In genomic region chr2:240585101-240585500, GRCh38 we compare ENCODE assay signal across 8 cellular contexts. TPM values are rescaled to one million over a fixed set of nuclear protein-coding genes. Genes with fewer than 3 reads are reported as not detected.
A peak's percentile ranks its signal among the peaks of the same experiment; 100 is the strongest.
DNase-seq lines count a peak whose midpoint lies in the region; ATAC-seq, FAIRE-seq and TF ChIP-seq lines count a peak whose summit lies in the region.

No MANE protein-coding gene starts in this region.

- POLR2A ChIA-PET in HCT116 (lab: Charles Lee) = interaction anchor here (1.3 to 3.5 kb wide), 2 partner anchors 19 to 56 kb away, joined by 3 to 23 read pairs; no protein-coding TSS in a partner anchor
- POLR2A ChIA-PET in Panc1 (lab: Charles Lee) = no interaction called here

- peak overlapping the region; percentile 96 for H3K4me2 ChIP-seq in HCT116 (ENCODE audit: low read length)

- TF ChIP-seq POLR2A in HCT116 (IDR thresholded peaks at IDR 0.05; ENCODE audit: borderline replicate concordance, extremely low read depth, insufficient read depth, insufficient read length) = no peak
- no peak for TF ChIP-seq POLR2A in gastrocnemius medialis (IDR thresholded peaks at IDR 0.05)

- BruUV-seq in HCT116 (replicated peaks; lab: Mats Ljungman, UMichigan) = no TSS peak
- BruUV-seq in Panc1 (replicated peaks; lab: Mats Ljungman, UMichigan) = no TSS peak

- peak overlapping the region; percentile 85 for H3K27ac ChIP-seq in HCT116 (ENCODE audit: low read depth, low read length)
- H3K27ac ChIP-seq in Panc1 (ENCODE audit: low read length) = peak overlapping the region; percentile 91
- H3K27ac ChIP-seq in gastrocnemius medialis = peak overlapping the region; percentile 91 to 98 (median 96)
- no peak overlapping the region for H3K27ac ChIP-seq in substantia nigra (ENCODE audit: low read depth, low read length, poor library complexity, severe bottlenecking)

- H3K4me1 ChIP-seq in HCT116 (ENCODE audit: control insufficient read depth in 1 of 2, insufficient read depth in 2 of 2, low read length in 2 of 2) (peaks cover 40 to 59% of the 10 kb centered on the region in 2 experiments), Panc1 (ENCODE audit: control insufficient read depth, insufficient read depth, low read length) (peaks cover 38% of the 10 kb centered on the region), gastrocnemius medialis (peaks cover 32 to 39% of the 10 kb centered on the region in 2 donors)

- no peak overlapping the region for H2AFZ ChIP-seq in HCT116 (ENCODE audit: low read depth, low read length, poor library complexity, severe bottlenecking)

- peaks cover 88% of the 10 kb centered on the region for H3K79me2 ChIP-seq in HCT116 (ENCODE audit: insufficient read depth, low read length)

- TF ChIP-seq CTCF in GM12875 (IDR thresholded peaks at IDR 0.05; ENCODE audit: borderline replicate concordance, insufficient read depth, low read depth, low read length) = no peak
- TF ChIP-seq CTCF in HCT116 (IDR thresholded peaks at IDR 0.05 in 2 of 3, conservative IDR thresholded peaks at IDR 0.05 in 1 of 3; ENCODE audit: borderline replicate concordance in 1 of 3, insufficient read depth in 1 of 3, low read depth in 2 of 3, low read length in 2 of 3) = no peak
- no peak for TF ChIP-seq CTCF in Panc1 (IDR thresholded peaks at IDR 0.05)
- no peak for TF ChIP-seq CTCF in foreskin fibroblast (IDR thresholded peaks at IDR 0.05; ENCODE audit: low read depth, low read length)
- TF ChIP-seq CTCF in gastrocnemius medialis (IDR thresholded peaks at IDR 0.05 in 4 of 5, conservative IDR thresholded peaks at IDR 0.05 in 1 of 5) = no peak

- H3K9me3 ChIP-seq in HCT116 (ENCODE audit: control insufficient read depth in 1 of 2, insufficient read depth in 1 of 2, low read depth in 1 of 2, low read length in 2 of 2) = no peaks in the 10 kb centered on the region
- no peaks in the 10 kb centered on the region; the same call in 1 of the 2 replicates for H3K9me3 ChIP-seq in Panc1 (ENCODE audit: control insufficient read depth, insufficient read depth, low read depth, low read length)
- no peaks in the 10 kb centered on the region for H3K9me3 ChIP-seq in gastrocnemius medialis

- CTCF ChIA-PET in HCT116 (lab: Charles Lee) (interaction anchor here (2.3 kb wide), 1 partner anchor 19 kb away, joined by 38 read pairs; no protein-coding TSS in a partner anchor), Panc1 (lab: Charles Lee) (interaction anchor here (0.8 kb wide), 1 partner anchor 19 kb away, joined by 4 read pairs; no protein-coding TSS in a partner anchor)

- no peaks in the 10 kb centered on the region for H4K20me1 ChIP-seq in HCT116 (ENCODE audit: insufficient read depth)

- peak overlapping the region; percentile 91 for H3K9ac ChIP-seq in HCT116 (ENCODE audit: low read length)

- H3K27me3 ChIP-seq in HCT116 (ENCODE audit: insufficient read depth, low read length) (no peaks in the 10 kb centered on the region), Panc1 (ENCODE audit: control insufficient read depth, insufficient read depth, low read length) (no peaks in the 10 kb centered on the region), gastrocnemius medialis (no peaks in the 10 kb centered on the region)

- ATAC-seq in HCT116 (no peak), Panc1 (no peak), gastrocnemius medialis (no peak), HG02763 (IDR thresholded peaks at IDR 0.05; ENCODE audit: unreplicated experiment) (no peak)

- H3K4me3 ChIP-seq in GM12875 (ENCODE audit: low read depth, low read length) = peak overlapping the region; percentile 74
- H3K4me3 ChIP-seq in HCT116 (replicated peaks in 1 of 2; ENCODE audit: low read depth in 1 of 2, low read length in 2 of 2) = peak overlapping the region; percentile 98 to 99
- peak overlapping the region; percentile 98 to 100 for H3K4me3 ChIP-seq in Panc1 (ENCODE audit: low read depth in 2 of 2, low read length in 2 of 2)
- peak overlapping the region; percentile 77 to 89 for H3K4me3 ChIP-seq in foreskin fibroblast (ENCODE audit: low read depth in 1 of 2, low read length in 2 of 2)
- H3K4me3 ChIP-seq in gastrocnemius medialis = peak overlapping the region; percentile 74 to 98 (median 92)

- no peak for TF ChIP-seq RAD21 in HCT116 (IDR thresholded peaks at IDR 0.05; ENCODE audit: low read depth)

- H3K9me2 ChIP-seq in HCT116 (ENCODE audit: insufficient read depth) = no peaks in the 10 kb centered on the region

- intact Hi-C loops in HCT116 (cut with micrococcal nuclease) = no loop called here
- intact Hi-C loops in Panc1 (cut with micrococcal nuclease; ENCODE audit: unreplicated experiment) = no loop called here
- intact Hi-C loops in gastrocnemius medialis (cut with DNase I; ENCODE audit: low total_unique reads) = loop anchor here (5.0 to 10.0 kb wide), 4 partner anchors 250 to 1050 kb away; partner anchors contain the start of genes ATG4B, NDUFA10, SNED1 and THAP4

- FAIRE-seq in urothelium cell line (lab: Jason Lieb, UNC) = no peak

- in situ Hi-C loops in Panc1 (cut with HindIII; ENCODE audit: low pct_unique_long_range_greater_than_20kb, low sequenced_read_pairs) = no loop called here
- in situ Hi-C loops in gastrocnemius medialis (cut with MboI; ENCODE audit: low sequenced_read_pairs in 4 of 4) = no loop called here

- RAD21 ChIA-PET in HCT116 (lab: Charles Lee; ENCODE audit: low non-redundant PET in 1 of 2, low total read pairs in 2 of 2, uncharacterized antibody in 2 of 2, unreplicated experiment in 2 of 2) = no interaction called here

- H3K36me3 ChIP-seq in HCT116 (ENCODE audit: control insufficient read depth in 1 of 2, insufficient read depth in 2 of 2, low read length in 2 of 2) (peaks cover 2 to 7% of the 10 kb centered on the region in 2 experiments; a peak in 2 of 4 replicates), Panc1 (ENCODE audit: control insufficient read depth, insufficient read depth, low read length) (peaks cover 5% of the 10 kb centered on the region; the same call in 1 of the 2 replicates), gastrocnemius medialis (no peaks in the 10 kb centered on the region)

- DNase-seq in HCT116 (ENCODE audit: low read depth, low spot score) (no peak), Panc1 (ENCODE audit: low read depth, low spot score) (no peak), foreskin fibroblast (no peak), gastrocnemius medialis (no peak), urothelium cell line (ENCODE audit: low spot score) (no peak), substantia nigra (lab: John Stamatoyannopoulos, UW) (no peak)

TF ChIP-seq in HCT116, 20 proteins besides CTCF, POLR2A, EP300 and RAD21:
- TF ChIP-seq SRF (IDR thresholded peaks at IDR 0.05; ENCODE audit: low read depth) (no peak), ZNF274 (IDR thresholded peaks at IDR 0.05; ENCODE audit: low read depth, low read length) (no peak), REST (IDR thresholded peaks at IDR 0.05; ENCODE audit: low read depth) (no peak), SIN3A (IDR thresholded peaks at IDR 0.05; ENCODE audit: low read depth) (no peak), EGR1 (IDR thresholded peaks at IDR 0.05; ENCODE audit: low read depth) (no peak), FOSL1 (IDR thresholded peaks at IDR 0.05; ENCODE audit: low read depth) (no peak)

RNA-seq across cellular contexts. Expression of gene CAPN10, which starts 1.4 kb away (rescaled TPM):
- total RNA-seq in HCT116 (2021; ENCODE audit: unreplicated experiment) = 40.7 TPM
- polyA plus RNA-seq in HCT116 (2012) = 22.2 and 24.0 TPM in 2 replicates
- 38.6 TPM for total RNA-seq in Panc1 (2021; ENCODE audit: unreplicated experiment)
- 31.9 TPM for polyA plus RNA-seq in Panc1 (2012; ENCODE audit: insufficient read length)
- total RNA-seq in gastrocnemius medialis = 10 to 100 TPM in 1 of 4 donors, 1 to 10 TPM in 3; 6.8 to 12.2 (median 7.5) TPM

RNA-seq across cellular contexts. Expression of gene RNPEPL1, which starts 16.8 kb away (rescaled TPM):
- total RNA-seq in HCT116 (2021; ENCODE audit: unreplicated experiment) (49.7 TPM), Panc1 (2021; ENCODE audit: unreplicated experiment) (88.2 TPM), gastrocnemius medialis (100 to 1,000 TPM in 2 of 4 donors, 10 to 100 TPM in 2; 31.9 to 124 (median 99.6) TPM)
- polyA plus RNA-seq in HCT116 (2012) = 56.1 and 58.0 TPM in 2 replicates
- 101 TPM for polyA plus RNA-seq in Panc1 (2012; ENCODE audit: insufficient read length)

RNA-seq across cellular contexts. Expression of gene DUSP28, which starts 24.9 kb away (rescaled TPM):
- total RNA-seq in HCT116 (2021; ENCODE audit: unreplicated experiment) (5.6 TPM), Panc1 (2021; ENCODE audit: unreplicated experiment) (10.7 TPM), gastrocnemius medialis (10 to 100 TPM in 3 of 4 donors, 1 to 10 TPM in 1; 7.6 to 18.3 (median 13.2) TPM)
- 5.0 and 8.8 TPM in 2 replicates for polyA plus RNA-seq in HCT116 (2012)
- polyA plus RNA-seq in Panc1 (2012; ENCODE audit: insufficient read length) = 5.3 TPM

RNA-seq across cellular contexts. Expression of gene ANKMY1, which starts 27.3 kb away (rescaled TPM):
- 28.3 TPM for total RNA-seq in HCT116 (2021; ENCODE audit: unreplicated experiment)
- 22.6 and 23.2 TPM in 2 replicates for polyA plus RNA-seq in HCT116 (2012)
- total RNA-seq in Panc1 (2021; ENCODE audit: unreplicated experiment) = 19.5 TPM
- 19.4 TPM for polyA plus RNA-seq in Panc1 (2012; ENCODE audit: insufficient read length)
- 1 to 10 TPM; 3.3 to 9.0 (median 5.6) TPM for total RNA-seq in gastrocnemius medialis

RNA-seq across cellular contexts. Expression of gene GPR35, which starts 40.2 kb away (rescaled TPM):
- total RNA-seq in HCT116 (2021; ENCODE audit: unreplicated experiment) (4.2 TPM), Panc1 (2021; ENCODE audit: unreplicated experiment) (1.3 TPM), gastrocnemius medialis (1 to 10 TPM in 1 of 4 donors, under 1 TPM in 3; 0.72 to 1.8 (median 0.87) TPM)
- polyA plus RNA-seq in HCT116 (2012) = 4.7 and 5.5 TPM in 2 replicates
- 2.3 TPM for polyA plus RNA-seq in Panc1 (2012; ENCODE audit: insufficient read length)
